ENCODE assay signal across 8 cellular contexts in genomic region chr18:59899298-59900221, GRCh38. TPM values are rescaled to one million over a fixed set of nuclear protein-coding genes. Genes with fewer than 3 reads are reported as not detected.
DNase-seq lines count a peak whose midpoint lies in the region; ATAC-seq and TF ChIP-seq lines count a peak whose summit lies in the region.

TSS of gene PMAIP1 (plus strand) at chr18:59899996. CDS start at chr18:59900178, 182 bp downstream.

- H3K4me3 ChIP-seq in trophoblast cell (ENCODE audit: low read depth, low read length), result peak within 1 kb of the TSS; percentile 81
- H3K4me3 ChIP-seq in upper lobe of left lung, result peak within 1 kb of the TSS; percentile 54 to 75 (median 60)

- TF ChIP-seq CTCF in GM10266 (IDR thresholded peaks at IDR 0.05; ENCODE audit: control insufficient read depth, insufficient read depth, low read depth, missing control alignments) (peak; percentile 6), upper lobe of left lung (IDR thresholded peaks at IDR 0.05) (peak in 1 of 6 experiments; percentile 29)

- H2AFZ ChIP-seq in trophoblast cell (ENCODE audit: insufficient read depth, low read length, poor library complexity), result peak within 1 kb of the TSS; percentile 53

- peak within 1 kb of the TSS; percentile 54 for H3K4ac ChIP-seq in trophoblast cell (ENCODE audit: low read depth, low read length)

- peak within 1 kb of the TSS; percentile 98 for H3K4me3 Mint-ChIP-seq in activated naive CD4-positive, alpha-beta T cell treated with anti-CD3 and anti-CD28 coated beads, Interleukin-2, amount 50 U/mL, for 24 hours

- H3K36me3 ChIP-seq in trophoblast cell (ENCODE audit: control insufficient read depth in 1 of 2, insufficient read depth in 2 of 2, low read length in 2 of 2) (no peaks in the 10 kb centered on the region), upper lobe of left lung (peaks cover 0 to 5% (median 0%) of the 10 kb centered on the region in 4 donors)

- no peak within 1 kb of the TSS for H3K18ac ChIP-seq in trophoblast cell (ENCODE audit: low read length)

- peak within 1 kb of the TSS; percentile 78 for H3K14ac ChIP-seq in trophoblast cell (ENCODE audit: low read length)

- peak within 1 kb of the TSS; percentile 54 for H3K9ac ChIP-seq in trophoblast cell (ENCODE audit: low read length)

- peak within 1 kb of the TSS; percentile 39 for H2BK5ac ChIP-seq in trophoblast cell (ENCODE audit: low read depth, low read length, poor library complexity)

- H3K4me1 ChIP-seq in trophoblast cell (ENCODE audit: control insufficient read depth in 1 of 2, insufficient read depth in 2 of 2, low read length in 2 of 2) (peaks cover 5 to 8% of the 10 kb centered on the region in 2 experiments), upper lobe of left lung (peaks cover 10 to 36% (median 19%) of the 10 kb centered on the region in 4 donors)

- H3K23ac ChIP-seq in trophoblast cell (ENCODE audit: low read length), result no peak within 1 kb of the TSS

- peak within 1 kb of the TSS; percentile 86 for H4K91ac ChIP-seq in trophoblast cell (ENCODE audit: low read depth, low read length)

- no CpG with 5 or more reads among the region's 73 CpGs for WGBS in trophoblast cell (ENCODE audit: extremely low coverage, insufficient coverage, insufficient read length)
- WGBS in upper lobe of left lung, 2 donors, result 1 to 2% methylated on average over 14 to 47 of the region's 73 CpGs

- H2AK5ac ChIP-seq in trophoblast cell (ENCODE audit: low read length), result no peak within 1 kb of the TSS

- H2BK12ac ChIP-seq in trophoblast cell (ENCODE audit: low read length), result peak within 1 kb of the TSS; percentile 76

- H3K9me3 ChIP-seq in trophoblast cell (ENCODE audit: insufficient read depth, low read depth, low read length) (no peaks in the 10 kb centered on the region), upper lobe of left lung (no peaks in the 10 kb centered on the region)

- peak in 1 of 4 donors; percentile 2 for TF ChIP-seq EP300 in upper lobe of left lung (IDR thresholded peaks at IDR 0.05)

- H3K79me1 ChIP-seq in trophoblast cell (ENCODE audit: low read length), result peaks cover 5% of the 10 kb centered on the region

- no peaks in the 10 kb centered on the region for H3K27me3 Mint-ChIP-seq in activated naive CD4-positive, alpha-beta T cell treated with anti-CD3 and anti-CD28 coated beads, Interleukin-2, amount 50 U/mL, for 24 hours

- H3K36me3 Mint-ChIP-seq in activated naive CD4-positive, alpha-beta T cell treated with anti-CD3 and anti-CD28 coated beads, Interleukin-2, amount 50 U/mL, for 24 hours, result peaks cover 25% of the 10 kb centered on the region

- peak in 3 of 4 donors; percentile 78 to 88 (median 83) for TF ChIP-seq POLR2A in upper lobe of left lung (IDR thresholded peaks at IDR 0.05)

- H3K27ac ChIP-seq in trophoblast cell (ENCODE audit: low read depth, low read length), result peak within 1 kb of the TSS; percentile 60
- H3K27ac ChIP-seq in upper lobe of left lung, result peak within 1 kb of the TSS; percentile 80 to 88 (median 82)

- peaks cover 38% of the 10 kb centered on the region for H3K4me1 Mint-ChIP-seq in activated naive CD4-positive, alpha-beta T cell treated with anti-CD3 and anti-CD28 coated beads, Interleukin-2, amount 50 U/mL, for 24 hours

- no peaks in the 10 kb centered on the region for H3K79me2 ChIP-seq in trophoblast cell (ENCODE audit: control insufficient read depth, insufficient read depth, low read length, poor library complexity)

- peak; percentile 92 for DNase-seq in GM10266 (ENCODE audit: extremely low spot score)
- DNase-seq in NCI-H1105 treated with DMSO at 0.1 percent for 48 hours (lab: John Stamatoyannopoulos, UW), result peak; percentile 90
- peak; percentile 67 for DNase-seq in SKM-1 (lab: John Stamatoyannopoulos, UW; ENCODE audit: unreplicated experiment)
- DNase-seq in head of caudate nucleus, result peak; percentile 30 to 80 (median 54)
- DNase-seq in trophoblast cell, result peak; percentile 80 to 87
- peak; percentile 89 to 97 for DNase-seq in upper lobe of left lung

- ATAC-seq in HG02642 (IDR thresholded peaks at IDR 0.05; ENCODE audit: poor library complexity, unreplicated experiment) (peak; percentile 74), upper lobe of left lung (ENCODE audit: low FRiP score in 2 of 2) (peak; percentile 95 to 98)

- peaks cover 3% of the 10 kb centered on the region for H3K27me3 ChIP-seq in trophoblast cell (ENCODE audit: insufficient read depth, low read length)
- no peaks in the 10 kb centered on the region for H3K27me3 ChIP-seq in upper lobe of left lung

- intact Hi-C loops in head of caudate nucleus (cut with DNase I), result no loop called here

- peak within 1 kb of the TSS; percentile 88 for H3K4me2 ChIP-seq in trophoblast cell (ENCODE audit: low read length)

- H3K9me3 Mint-ChIP-seq in activated naive CD4-positive, alpha-beta T cell treated with anti-CD3 and anti-CD28 coated beads, Interleukin-2, amount 50 U/mL, for 24 hours, result no peaks in the 10 kb centered on the region

- H3K27ac Mint-ChIP-seq in activated naive CD4-positive, alpha-beta T cell treated with anti-CD3 and anti-CD28 coated beads, Interleukin-2, amount 50 U/mL, for 24 hours, result peak within 1 kb of the TSS; percentile 98

- peak within 1 kb of the TSS; percentile 64 for H4K12ac ChIP-seq in trophoblast cell (ENCODE audit: low read depth, low read length)

- H4K8ac ChIP-seq in trophoblast cell (ENCODE audit: low read depth, low read length), result peak within 1 kb of the TSS; percentile 78

- H2BK120ac ChIP-seq in trophoblast cell (ENCODE audit: insufficient read depth, low read length, poor library complexity), result peak within 1 kb of the TSS; percentile 61

RNA-seq across cellular contexts. Expression of gene PMAIP1, which starts in this region (rescaled TPM):
- polyA plus RNA-seq in trophoblast cell (2013), result 10.2 and 10.3 TPM in 2 replicates
- total RNA-seq in upper lobe of left lung, result 1 to 10 TPM in 4 of 6 donors, under 1 TPM in 1, not detected in 1; 0.67 to 5.5 (median 4.4) TPM

Comparison
In these comparisons a context has a peak if more than half of its experiments do, and no peak if none do; other contexts are left out.
1. Peak in every context shown above with its lines: DNase-seq, ATAC-seq, H3K4me3 ChIP-seq and H3K27ac ChIP-seq.